Comparison of ENCODE assay signal across 21 cellular contexts in genomic region chr7:142460402-142461117, GRCh38.
DNase-seq lines count a peak whose midpoint lies in the region; ATAC-seq and TF ChIP-seq lines count a peak whose summit lies in the region.
"Had no signal": no experiment of that assay in that cellular context is flagged by ENCODE, and none has a peak within 500 bp of the region (broad histone marks: within the 10 kb centered on the region; RNA-seq: fewer than 3 reads in every experiment).

No MANE protein-coding gene starts in this region.

- H3K4me3 ChIP-seq in AG10803 (ENCODE audit: low read length): no peak overlapping the region
- H3K4me3 ChIP-seq: esophagus muscularis mucosa, HAP-1, prostate gland, skin epidermis, transverse colon had no signal

- H3K27ac Mint-ChIP-seq in activated naive CD8-positive, alpha-beta T cell treated with anti-CD3 and anti-CD28 coated beads, Interleukin-2, amount 50 U/mL, for 24 hours: peak overlapping the region; percentile 52
- H3K27ac Mint-ChIP-seq in endothelial cell (ENCODE audit: unreplicated experiment): no peak overlapping the region
- H3K27ac Mint-ChIP-seq: mesothelial cell of epicardium, nephron had no signal

- peaks cover 39% of the 10 kb centered on the region for H3K4me1 Mint-ChIP-seq in activated naive CD8-positive, alpha-beta T cell treated with anti-CD3 and anti-CD28 coated beads, Interleukin-2, amount 50 U/mL, for 24 hours
- H3K4me1 Mint-ChIP-seq in endothelial cell (ENCODE audit: unreplicated experiment): peaks cover 5% of the 10 kb centered on the region

- no peaks in the 10 kb centered on the region for H3K27me3 Mint-ChIP-seq in activated naive CD8-positive, alpha-beta T cell treated with anti-CD3 and anti-CD28 coated beads, Interleukin-2, amount 50 U/mL, for 24 hours
- peaks cover 2% of the 10 kb centered on the region for H3K27me3 Mint-ChIP-seq in endothelial cell (ENCODE audit: unreplicated experiment)
- H3K27me3 Mint-ChIP-seq: stimulated activated naive CD8-positive, alpha-beta T cell treated with anti-CD3 and anti-CD28 coated beads, Interleukin-15, amount 100 ng/mL, for 72 hours had no signal

- H3K36me3 Mint-ChIP-seq in activated naive CD8-positive, alpha-beta T cell treated with anti-CD3 and anti-CD28 coated beads, Interleukin-2, amount 50 U/mL, for 24 hours (ENCODE audit: low read depth): no peaks in the 10 kb centered on the region
- H3K36me3 Mint-ChIP-seq in endothelial cell (ENCODE audit: low read depth, unreplicated experiment): no peaks in the 10 kb centered on the region
- H3K36me3 Mint-ChIP-seq: mesothelial cell of epicardium had no signal

- TF ChIP-seq CTCF in AG10803 (conservative IDR thresholded peaks at IDR 0.05; ENCODE audit: low read length) (no peak), endothelial cell (IDR thresholded peaks at IDR 0.05; ENCODE audit: unreplicated experiment) (no peak)

- ATAC-seq in activated naive CD8-positive, alpha-beta T cell treated with anti-CD3 and anti-CD28 coated beads, Interleukin-2, amount 50 U/mL, for 24 hours: no peak
- ATAC-seq in esophagus mucosa (no peak), GM18511 (IDR thresholded peaks at IDR 0.05; ENCODE audit: unreplicated experiment) (no peak)

- H3K4me3 Mint-ChIP-seq in activated naive CD8-positive, alpha-beta T cell treated with anti-CD3 and anti-CD28 coated beads, Interleukin-2, amount 50 U/mL, for 24 hours: no peak overlapping the region
- H3K4me3 Mint-ChIP-seq in endothelial cell (ENCODE audit: unreplicated experiment): no peak overlapping the region
- H3K4me3 Mint-ChIP-seq: mesothelial cell of epicardium, nephron had no signal

- no peaks in the 10 kb centered on the region for H3K9me3 Mint-ChIP-seq in activated naive CD8-positive, alpha-beta T cell treated with anti-CD3 and anti-CD28 coated beads, Interleukin-2, amount 50 U/mL, for 24 hours
- no peaks in the 10 kb centered on the region for H3K9me3 Mint-ChIP-seq in endothelial cell (ENCODE audit: unreplicated experiment)
- H3K9me3 Mint-ChIP-seq: mesothelial cell of epicardium; nephron; stimulated activated naive CD8-positive, alpha-beta T cell treated with anti-CD3 and anti-CD28 coated beads, Interleukin-15, amount 100 ng/mL, for 72 hours had no signal

- DNase-seq in AG10803 (ENCODE audit: low read depth): peak; percentile 50
- DNase-seq in EL: peak; percentile 50
- DNase-seq in activated naive CD8-positive, alpha-beta T cell treated with anti-CD3 and anti-CD28 coated beads, Interleukin-2, amount 50 U/mL, for 24 hours: no peak
- peak; percentile 45 for DNase-seq in iris pigment epithelial cell (ENCODE audit: low read depth)
- DNase-seq in HPDE6-E6E7 (ENCODE audit: extremely low spot score): no peak
- no peak for DNase-seq in endothelial cell (ENCODE audit: low spot score)
- DNase-seq: activated CD4-positive, alpha-beta T cell treated with anti-CD3 and anti-CD28 coated beads for 1 hour; cerebellar nuclear complex; effector CD8-positive, alpha-beta T cell; NCI-H1048; NCI-H2081 treated with DMSO at 0.1 percent for 48 hours; stimulated activated naive CD8-positive, alpha-beta T cell treated with anti-CD3 and anti-CD28 coated beads, Interleukin-15, amount 100 ng/mL, for 72 hours had no signal

Comparison
In these comparisons a context has a peak if more than half of its experiments do, and no peak if none do; other contexts are left out.
1. DNase-seq: peak in AG10803 (single experiment), EL (single experiment) and iris pigment epithelial cell (single experiment); none in activated naive CD8-positive, alpha-beta T cell treated with anti-CD3 and anti-CD28 coated beads, Interleukin-2, amount 50 U/mL, for 24 hours (single experiment), HPDE6-E6E7 (single experiment) and endothelial cell (single experiment).